In the genomic region with DNA sequence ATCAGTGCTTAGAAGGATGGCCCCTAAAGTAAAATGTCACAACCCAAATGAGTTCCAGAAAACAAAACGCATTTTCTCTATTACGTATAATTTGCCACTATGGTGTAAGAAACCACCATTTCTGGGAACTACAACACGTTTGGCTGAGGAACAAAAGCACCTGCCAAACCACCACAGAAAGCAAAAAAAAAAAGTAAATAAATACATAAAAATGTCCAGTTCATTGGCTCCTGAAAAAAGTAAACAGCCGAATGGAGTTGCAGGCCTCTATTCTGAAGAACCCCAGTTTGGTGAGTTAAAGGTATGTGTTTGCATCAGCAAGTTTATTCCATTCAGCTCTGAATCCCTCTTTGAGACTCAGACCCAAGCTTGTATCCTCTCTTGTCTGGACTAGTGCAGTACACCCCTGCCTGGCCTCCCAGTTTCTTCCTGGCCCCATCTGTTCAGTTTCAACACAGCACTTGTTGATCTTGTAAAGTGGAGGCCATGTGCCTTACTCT, we compare ENCODE assay signal across 2 cellular contexts.
TF ChIP-seq lines count a peak whose summit lies in the region.

No MANE protein-coding gene starts in this region.

TF ChIP-seq in WTC11, 78 proteins besides CTCF, POLR2A, EP300 and RAD21 (continues in another document):
- TF ChIP-seq FOXJ3 (CRISPR knock-in tag; IDR thresholded peaks at IDR 0.05; ENCODE audit: borderline replicate concordance) (no peak), HMGA2 (CRISPR knock-in tag; IDR thresholded peaks at IDR 0.05) (no peak), TP53 (CRISPR knock-in tag; IDR thresholded peaks at IDR 0.05) (no peak), NR3C1 (CRISPR knock-in tag; conservative IDR thresholded peaks at IDR 0.05; ENCODE audit: low read depth) (no peak), ZNF317 (CRISPR knock-in tag; IDR thresholded peaks at IDR 0.05; ENCODE audit: borderline replicate concordance, low read depth) (no peak), PRRX2 (CRISPR knock-in tag; IDR thresholded peaks at IDR 0.05) (no peak), TEAD4 (CRISPR knock-in tag; IDR thresholded peaks at IDR 0.05) (no peak), JUN (CRISPR knock-in tag; IDR thresholded peaks at IDR 0.05) (no peak), TCF7 (CRISPR knock-in tag; IDR thresholded peaks at IDR 0.05; ENCODE audit: low read depth) (no peak)
- TF ChIP-seq, protein P1, sequence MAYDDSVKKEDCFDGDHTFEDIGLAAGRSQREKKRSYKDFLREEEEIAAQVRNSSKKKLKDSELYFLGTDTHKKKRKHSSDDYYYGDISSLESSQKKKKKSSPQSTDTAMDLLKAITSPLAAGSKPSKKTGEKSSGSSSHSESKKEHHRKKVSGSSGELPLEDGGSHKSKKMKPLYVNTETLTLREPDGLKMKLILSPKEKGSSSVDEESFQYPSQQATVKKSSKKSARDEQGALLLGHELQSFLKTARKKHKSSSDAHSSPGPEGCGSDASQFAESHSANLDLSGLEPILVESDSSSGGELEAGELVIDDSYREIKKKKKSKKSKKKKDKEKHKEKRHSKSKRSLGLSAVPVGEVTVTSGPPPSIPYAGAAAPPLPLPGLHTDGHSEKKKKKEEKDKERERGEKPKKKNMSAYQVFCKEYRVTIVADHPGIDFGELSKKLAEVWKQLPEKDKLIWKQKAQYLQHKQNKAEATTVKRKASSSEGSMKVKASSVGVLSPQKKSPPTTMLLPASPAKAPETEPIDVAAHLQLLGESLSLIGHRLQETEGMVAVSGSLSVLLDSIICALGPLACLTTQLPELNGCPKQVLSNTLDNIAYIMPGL (CRISPR knock-in tag; IDR thresholded peaks at IDR 0.05), result no peak
- TF ChIP-seq, protein P2, sequence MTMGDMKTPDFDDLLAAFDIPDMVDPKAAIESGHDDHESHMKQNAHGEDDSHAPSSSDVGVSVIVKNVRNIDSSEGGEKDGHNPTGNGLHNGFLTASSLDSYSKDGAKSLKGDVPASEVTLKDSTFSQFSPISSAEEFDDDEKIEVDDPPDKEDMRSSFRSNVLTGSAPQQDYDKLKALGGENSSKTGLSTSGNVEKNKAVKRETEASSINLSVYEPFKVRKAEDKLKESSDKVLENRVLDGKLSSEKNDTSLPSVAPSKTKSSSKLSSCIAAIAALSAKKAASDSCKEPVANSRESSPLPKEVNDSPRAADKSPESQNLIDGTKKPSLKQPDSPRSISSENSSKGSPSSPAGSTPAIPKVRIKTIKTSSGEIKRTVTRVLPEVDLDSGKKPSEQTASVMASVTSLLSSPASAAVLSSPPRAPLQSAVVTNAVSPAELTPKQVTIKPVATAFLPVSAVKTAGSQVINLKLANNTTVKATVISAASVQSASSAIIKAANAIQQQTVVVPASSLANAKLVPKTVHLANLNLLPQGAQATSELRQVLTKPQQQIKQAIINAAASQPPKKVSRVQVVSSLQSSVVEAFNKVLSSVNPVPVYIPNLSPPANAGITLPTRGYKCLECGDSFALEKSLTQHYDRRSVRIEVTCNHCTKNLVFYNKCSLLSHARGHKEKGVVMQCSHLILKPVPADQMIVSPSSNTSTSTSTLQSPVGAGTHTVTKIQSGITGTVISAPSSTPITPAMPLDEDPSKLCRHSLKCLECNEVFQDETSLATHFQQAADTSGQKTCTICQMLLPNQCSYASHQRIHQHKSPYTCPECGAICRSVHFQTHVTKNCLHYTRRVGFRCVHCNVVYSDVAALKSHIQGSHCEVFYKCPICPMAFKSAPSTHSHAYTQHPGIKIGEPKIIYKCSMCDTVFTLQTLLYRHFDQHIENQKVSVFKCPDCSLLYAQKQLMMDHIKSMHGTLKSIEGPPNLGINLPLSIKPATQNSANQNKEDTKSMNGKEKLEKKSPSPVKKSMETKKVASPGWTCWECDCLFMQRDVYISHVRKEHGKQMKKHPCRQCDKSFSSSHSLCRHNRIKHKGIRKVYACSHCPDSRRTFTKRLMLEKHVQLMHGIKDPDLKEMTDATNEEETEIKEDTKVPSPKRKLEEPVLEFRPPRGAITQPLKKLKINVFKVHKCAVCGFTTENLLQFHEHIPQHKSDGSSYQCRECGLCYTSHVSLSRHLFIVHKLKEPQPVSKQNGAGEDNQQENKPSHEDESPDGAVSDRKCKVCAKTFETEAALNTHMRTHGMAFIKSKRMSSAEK (CRISPR knock-in tag; IDR thresholded peaks at IDR 0.05; ENCODE audit: borderline replicate concordance), result no peak
- TF ChIP-seq, protein P3, sequence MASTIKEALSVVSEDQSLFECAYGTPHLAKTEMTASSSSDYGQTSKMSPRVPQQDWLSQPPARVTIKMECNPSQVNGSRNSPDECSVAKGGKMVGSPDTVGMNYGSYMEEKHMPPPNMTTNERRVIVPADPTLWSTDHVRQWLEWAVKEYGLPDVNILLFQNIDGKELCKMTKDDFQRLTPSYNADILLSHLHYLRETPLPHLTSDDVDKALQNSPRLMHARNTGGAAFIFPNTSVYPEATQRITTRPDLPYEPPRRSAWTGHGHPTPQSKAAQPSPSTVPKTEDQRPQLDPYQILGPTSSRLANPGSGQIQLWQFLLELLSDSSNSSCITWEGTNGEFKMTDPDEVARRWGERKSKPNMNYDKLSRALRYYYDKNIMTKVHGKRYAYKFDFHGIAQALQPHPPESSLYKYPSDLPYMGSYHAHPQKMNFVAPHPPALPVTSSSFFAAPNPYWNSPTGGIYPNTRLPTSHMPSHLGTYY (CRISPR knock-in tag; IDR thresholded peaks at IDR 0.05), result no peak
- TF ChIP-seq, protein P4, sequence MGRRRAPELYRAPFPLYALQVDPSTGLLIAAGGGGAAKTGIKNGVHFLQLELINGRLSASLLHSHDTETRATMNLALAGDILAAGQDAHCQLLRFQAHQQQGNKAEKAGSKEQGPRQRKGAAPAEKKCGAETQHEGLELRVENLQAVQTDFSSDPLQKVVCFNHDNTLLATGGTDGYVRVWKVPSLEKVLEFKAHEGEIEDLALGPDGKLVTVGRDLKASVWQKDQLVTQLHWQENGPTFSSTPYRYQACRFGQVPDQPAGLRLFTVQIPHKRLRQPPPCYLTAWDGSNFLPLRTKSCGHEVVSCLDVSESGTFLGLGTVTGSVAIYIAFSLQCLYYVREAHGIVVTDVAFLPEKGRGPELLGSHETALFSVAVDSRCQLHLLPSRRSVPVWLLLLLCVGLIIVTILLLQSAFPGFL (CRISPR knock-in tag; IDR thresholded peaks at IDR 0.05; ENCODE audit: borderline replicate concordance), result no peak
- TF ChIP-seq, protein P5, sequence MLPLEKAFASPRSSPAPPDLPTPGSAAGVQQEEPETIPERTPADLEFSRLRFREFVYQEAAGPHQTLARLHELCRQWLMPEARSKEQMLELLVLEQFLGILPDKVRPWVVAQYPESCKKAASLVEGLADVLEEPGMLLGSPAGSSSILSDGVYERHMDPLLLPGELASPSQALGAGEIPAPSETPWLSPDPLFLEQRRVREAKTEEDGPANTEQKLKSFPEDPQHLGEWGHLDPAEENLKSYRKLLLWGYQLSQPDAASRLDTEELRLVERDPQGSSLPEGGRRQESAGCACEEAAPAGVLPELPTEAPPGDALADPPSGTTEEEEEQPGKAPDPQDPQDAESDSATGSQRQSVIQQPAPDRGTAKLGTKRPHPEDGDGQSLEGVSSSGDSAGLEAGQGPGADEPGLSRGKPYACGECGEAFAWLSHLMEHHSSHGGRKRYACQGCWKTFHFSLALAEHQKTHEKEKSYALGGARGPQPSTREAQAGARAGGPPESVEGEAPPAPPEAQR (CRISPR knock-in tag; IDR thresholded peaks at IDR 0.05), result no peak
- TF ChIP-seq, protein P6, sequence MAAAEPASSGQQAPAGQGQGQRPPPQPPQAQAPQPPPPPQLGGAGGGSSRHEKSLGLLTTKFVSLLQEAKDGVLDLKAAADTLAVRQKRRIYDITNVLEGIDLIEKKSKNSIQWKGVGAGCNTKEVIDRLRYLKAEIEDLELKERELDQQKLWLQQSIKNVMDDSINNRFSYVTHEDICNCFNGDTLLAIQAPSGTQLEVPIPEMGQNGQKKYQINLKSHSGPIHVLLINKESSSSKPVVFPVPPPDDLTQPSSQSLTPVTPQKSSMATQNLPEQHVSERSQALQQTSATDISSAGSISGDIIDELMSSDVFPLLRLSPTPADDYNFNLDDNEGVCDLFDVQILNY (CRISPR knock-in tag; IDR thresholded peaks at IDR 0.05), result no peak

TF ChIP-seq in HepG2, 621 proteins besides CTCF, POLR2A, EP300 and RAD21:
- TF ChIP-seq FOXJ3 (CRISPR knock-in tag; IDR thresholded peaks at IDR 0.05; ENCODE audit: borderline replicate concordance) (0 out of 2 replicates have a peak, but pooled peaks have one; percentile 30), ZFY (CRISPR knock-in tag; IDR thresholded peaks at IDR 0.05) (0 out of 2 replicates have a peak, but pooled peaks have one; percentile 11), PLRG1 (conservative IDR thresholded peaks at IDR 0.05) (no peak)
- TF ChIP-seq, protein P7, sequence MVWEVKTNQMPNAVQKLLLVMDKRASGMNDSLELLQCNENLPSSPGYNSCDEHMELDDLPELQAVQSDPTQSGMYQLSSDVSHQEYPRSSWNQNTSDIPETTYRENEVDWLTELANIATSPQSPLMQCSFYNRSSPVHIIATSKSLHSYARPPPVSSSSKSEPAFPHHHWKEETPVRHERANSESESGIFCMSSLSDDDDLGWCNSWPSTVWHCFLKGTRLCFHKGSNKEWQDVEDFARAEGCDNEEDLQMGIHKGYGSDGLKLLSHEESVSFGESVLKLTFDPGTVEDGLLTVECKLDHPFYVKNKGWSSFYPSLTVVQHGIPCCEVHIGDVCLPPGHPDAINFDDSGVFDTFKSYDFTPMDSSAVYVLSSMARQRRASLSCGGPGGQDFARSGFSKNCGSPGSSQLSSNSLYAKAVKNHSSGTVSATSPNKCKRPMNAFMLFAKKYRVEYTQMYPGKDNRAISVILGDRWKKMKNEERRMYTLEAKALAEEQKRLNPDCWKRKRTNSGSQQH (CRISPR knock-in tag; IDR thresholded peaks at IDR 0.05; ENCODE audit: low read depth), result 0 out of 2 replicates have a peak, but pooled peaks have one; percentile 31
- TF ChIP-seq, protein P8, sequence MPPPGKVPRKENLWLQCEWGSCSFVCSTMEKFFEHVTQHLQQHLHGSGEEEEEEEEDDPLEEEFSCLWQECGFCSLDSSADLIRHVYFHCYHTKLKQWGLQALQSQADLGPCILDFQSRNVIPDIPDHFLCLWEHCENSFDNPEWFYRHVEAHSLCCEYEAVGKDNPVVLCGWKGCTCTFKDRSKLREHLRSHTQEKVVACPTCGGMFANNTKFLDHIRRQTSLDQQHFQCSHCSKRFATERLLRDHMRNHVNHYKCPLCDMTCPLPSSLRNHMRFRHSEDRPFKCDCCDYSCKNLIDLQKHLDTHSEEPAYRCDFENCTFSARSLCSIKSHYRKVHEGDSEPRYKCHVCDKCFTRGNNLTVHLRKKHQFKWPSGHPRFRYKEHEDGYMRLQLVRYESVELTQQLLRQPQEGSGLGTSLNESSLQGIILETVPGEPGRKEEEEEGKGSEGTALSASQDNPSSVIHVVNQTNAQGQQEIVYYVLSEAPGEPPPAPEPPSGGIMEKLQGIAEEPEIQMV (CRISPR knock-in tag; IDR thresholded peaks at IDR 0.05; ENCODE audit: low read depth), result no peak
- TF ChIP-seq, protein P9, sequence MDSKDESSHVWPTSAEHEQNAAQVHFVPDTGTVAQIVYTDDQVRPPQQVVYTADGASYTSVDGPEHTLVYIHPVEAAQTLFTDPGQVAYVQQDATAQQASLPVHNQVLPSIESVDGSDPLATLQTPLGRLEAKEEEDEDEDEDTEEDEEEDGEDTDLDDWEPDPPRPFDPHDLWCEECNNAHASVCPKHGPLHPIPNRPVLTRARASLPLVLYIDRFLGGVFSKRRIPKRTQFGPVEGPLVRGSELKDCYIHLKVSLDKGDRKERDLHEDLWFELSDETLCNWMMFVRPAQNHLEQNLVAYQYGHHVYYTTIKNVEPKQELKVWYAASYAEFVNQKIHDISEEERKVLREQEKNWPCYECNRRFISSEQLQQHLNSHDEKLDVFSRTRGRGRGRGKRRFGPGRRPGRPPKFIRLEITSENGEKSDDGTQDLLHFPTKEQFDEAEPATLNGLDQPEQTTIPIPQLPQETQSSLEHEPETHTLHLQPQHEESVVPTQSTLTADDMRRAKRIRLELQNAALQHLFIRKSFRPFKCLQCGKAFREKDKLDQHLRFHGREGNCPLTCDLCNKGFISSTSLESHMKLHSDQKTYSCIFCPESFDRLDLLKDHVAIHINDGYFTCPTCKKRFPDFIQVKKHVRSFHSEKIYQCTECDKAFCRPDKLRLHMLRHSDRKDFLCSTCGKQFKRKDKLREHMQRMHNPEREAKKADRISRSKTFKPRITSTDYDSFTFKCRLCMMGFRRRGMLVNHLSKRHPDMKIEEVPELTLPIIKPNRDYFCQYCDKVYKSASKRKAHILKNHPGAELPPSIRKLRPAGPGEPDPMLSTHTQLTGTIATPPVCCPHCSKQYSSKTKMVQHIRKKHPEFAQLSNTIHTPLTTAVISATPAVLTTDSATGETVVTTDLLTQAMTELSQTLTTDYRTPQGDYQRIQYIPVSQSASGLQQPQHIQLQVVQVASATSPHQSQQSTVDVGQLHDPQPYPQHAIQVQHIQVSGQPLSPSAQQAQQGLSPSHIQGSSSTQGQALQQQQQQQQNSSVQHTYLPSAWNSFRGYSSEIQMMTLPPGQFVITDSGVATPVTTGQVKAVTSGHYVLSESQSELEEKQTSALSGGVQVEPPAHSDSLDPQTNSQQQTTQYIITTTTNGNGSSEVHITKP (CRISPR knock-in tag; IDR thresholded peaks at IDR 0.05; ENCODE audit: low read depth), result no peak
